Comparison of ENCODE assay signal across 8 cellular contexts in genomic region chr17:81833160-81833920, GRCh38. TPM values are rescaled to one million over a fixed set of nuclear protein-coding genes. Genes with fewer than 3 reads are reported as not detected.
A peak's percentile ranks its signal among the peaks of the same experiment; 100 is the strongest.
DNase-seq lines count a peak whose midpoint lies in the region; ATAC-seq and TF ChIP-seq lines count a peak whose summit lies in the region.

Gene MCRIP1 (minus strand): TSS chr17:81833291. CDS start chr17:81824506, 8,785 bp downstream.

- DNase-seq in DND-41: peak; percentile 94
- DNase-seq in H4 (ENCODE audit: low spot score): peak; percentile 93
- peak; percentile 98 for DNase-seq in MG63
- peak; percentile 96 to 97 for DNase-seq in SHP77 (lab: John Stamatoyannopoulos, UW)
- peak; percentile 90 for DNase-seq in activated effector memory CD4-positive, alpha-beta T cell treated with Interleukin-2 at 50 U/mL for 16 hours
- peak; percentile 90 for DNase-seq in fibroblast of the aortic adventitia (ENCODE audit: low read depth)
- peak; percentile 99 for DNase-seq in stimulated activated naive CD8-positive, alpha-beta T cell treated with anti-CD3 and anti-CD28 coated beads, Interleukin-15, Interleukin-2, amounts not matched to agents 100 U/mL and 50 U/mL, for 24 hours

- ATAC-seq in DND-41 (ENCODE audit: insufficient read depth, low read depth): peak; percentile 71
- peak; percentile 83 for ATAC-seq in stimulated activated naive CD8-positive, alpha-beta T cell treated with anti-CD3 and anti-CD28 coated beads, Interleukin-15, Interleukin-2, amounts not matched to agents 100 U/mL and 50 U/mL, for 24 hours

- H3K4me1 ChIP-seq in DND-41 (ENCODE audit: insufficient read depth, low read length): peaks cover 31% of the 10 kb centered on the region

- peak within 1 kb of the TSS; percentile 92 for H3K9ac ChIP-seq in DND-41 (ENCODE audit: low read depth, low read length)

- no peaks in the 10 kb centered on the region for H3K9me3 Mint-ChIP-seq in nephron

- H3K27ac ChIP-seq in DND-41 (ENCODE audit: low read length): peak within 1 kb of the TSS; percentile 89

- H3K4me1 Mint-ChIP-seq in nephron: peaks cover 13% of the 10 kb centered on the region

- no peaks in the 10 kb centered on the region for H3K27me3 ChIP-seq in DND-41 (ENCODE audit: insufficient read depth, low read length, poor library complexity)
- no peaks in the 10 kb centered on the region for H3K27me3 ChIP-seq in MG63

- H3K27ac Mint-ChIP-seq in nephron: peak within 1 kb of the TSS; percentile 75 to 92 (median 91)

- H4K20me1 ChIP-seq in DND-41 (ENCODE audit: insufficient read depth, low read length): peaks cover 16% of the 10 kb centered on the region

- no peaks in the 10 kb centered on the region for H3K27me3 Mint-ChIP-seq in nephron (ENCODE audit: low read depth)

- H2AFZ ChIP-seq in DND-41 (ENCODE audit: low read depth, low read length): peak within 1 kb of the TSS; percentile 64

- H3K36me3 ChIP-seq in DND-41 (ENCODE audit: insufficient read depth, low read length) (no peaks in the 10 kb centered on the region; the same call in 1 of the 2 replicates), MG63 (0 out of 2 replicates have a peak, but pooled peaks cover 4% of the 10 kb centered on the region)

- H3K79me2 ChIP-seq in DND-41 (ENCODE audit: insufficient read depth, low read length): peaks cover 44% of the 10 kb centered on the region

- H3K4me3 ChIP-seq in DND-41 (ENCODE audit: low read depth in 1 of 2, low read length in 2 of 2): peak within 1 kb of the TSS; percentile 56 to 81
- peak within 1 kb of the TSS; percentile 99 for H3K4me3 ChIP-seq in MG63
- H3K4me3 ChIP-seq in fibroblast of the aortic adventitia (ENCODE audit: low read depth, low read length): peak within 1 kb of the TSS; percentile 80

- H3K4me2 ChIP-seq in DND-41 (ENCODE audit: insufficient read depth, low read length): peak within 1 kb of the TSS; percentile 100

- H3K9me3 ChIP-seq in DND-41 (ENCODE audit: insufficient read depth, low read length, severe bottlenecking): no peaks in the 10 kb centered on the region
- H3K9me3 ChIP-seq in MG63: no peaks in the 10 kb centered on the region

- no peak for TF ChIP-seq CTCF in DND-41 (IDR thresholded peaks at IDR 0.05; ENCODE audit: borderline replicate concordance, extremely low read depth, low read length, poor library complexity, severe bottlenecking)
- no peak for TF ChIP-seq CTCF in fibroblast of the aortic adventitia (IDR thresholded peaks at IDR 0.05; ENCODE audit: insufficient read depth, low read length)
- TF ChIP-seq CTCF in nephron (IDR thresholded peaks at IDR 0.05; ENCODE audit: unreplicated experiment in 3 of 3): no peak

- H3K4me3 Mint-ChIP-seq in nephron: peak within 1 kb of the TSS; percentile 89 to 92 (median 90)

- no peaks in the 10 kb centered on the region for H3K36me3 Mint-ChIP-seq in nephron (ENCODE audit: low read depth)

RNA-seq across cellular contexts. Expression of gene MCRIP1, which starts in this region (rescaled TPM):
- total RNA-seq in H4 (2014; rRNA removed; shearing (Covaris generic)): 13.7 and 14.9 TPM in 2 replicates
- total RNA-seq in MG63 (2014; rRNA removed; shearing (Covaris generic); ENCODE audit: low replicate concordance): 73.2 and 83.7 TPM in 2 replicates
- total RNA-seq in fibroblast of the aortic adventitia (ENCODE audit: low replicate concordance): 130 and 195 TPM in 2 replicates

Comparison
In these comparisons a context has a peak if more than half of its experiments do, and no peak if none do; other contexts are left out.
1. Peak in every context shown above with its lines: DNase-seq, ATAC-seq, H3K4me3 ChIP-seq and H3K27ac ChIP-seq.